In the genomic region with DNA sequence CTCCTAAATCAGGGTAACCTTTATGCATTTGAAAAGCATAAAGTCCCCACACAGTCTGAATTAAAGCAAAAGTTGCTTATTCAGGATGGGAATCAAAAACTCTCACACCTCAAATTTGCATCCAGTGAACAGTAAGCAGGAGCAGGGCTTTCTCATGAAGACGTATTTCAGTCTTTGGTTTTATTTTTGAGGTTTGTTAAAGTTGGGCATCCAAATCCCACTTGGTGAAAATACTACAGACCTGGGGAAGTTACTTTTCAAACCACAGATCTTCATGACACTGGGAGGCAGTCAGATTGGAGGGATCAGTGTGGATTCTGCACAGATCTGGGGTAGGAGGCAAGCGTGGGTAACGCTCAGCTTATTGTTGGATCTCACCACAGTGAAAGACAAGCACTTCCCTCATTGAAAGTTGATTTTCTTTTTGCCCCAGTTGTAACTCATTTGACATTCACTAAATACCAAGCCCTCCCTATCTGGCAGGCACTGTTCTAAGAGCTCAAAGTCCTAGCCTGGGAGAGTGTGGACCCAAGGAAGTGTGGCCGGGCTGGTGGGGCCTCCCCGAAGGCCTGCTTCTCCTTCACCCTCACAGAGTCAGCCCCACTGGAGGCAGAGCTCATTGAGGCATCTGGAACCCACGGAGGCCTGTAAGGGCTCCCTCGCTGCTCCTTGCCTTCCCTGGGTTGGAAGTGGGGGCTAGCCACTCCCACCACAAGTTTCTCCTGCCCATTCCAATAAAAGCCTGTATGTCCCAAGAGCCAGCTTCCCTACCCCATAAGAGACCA, we compare ENCODE assay signal across 8 cellular contexts. TPM values are rescaled to one million over a fixed set of nuclear protein-coding genes. Genes with fewer than 3 reads are reported as not detected.
DNase-seq lines count a peak whose midpoint lies in the region; ATAC-seq and TF ChIP-seq lines count a peak whose summit lies in the region.

No MANE protein-coding gene starts in this region.

- H3K27me3 Mint-ChIP-seq in naive thymus-derived CD4-positive, alpha-beta T cell: peaks cover 0 to 2% (median 0%) of the 10 kb centered on the region in 5 donors

- TF ChIP-seq CTCF in AG09309 (IDR thresholded peaks at IDR 0.05; ENCODE audit: control insufficient read depth, insufficient read depth, low read depth, low read length, missing control alignments): no peak

- CTCF ChIA-PET in naive thymus-derived CD4-positive, alpha-beta T cell (lab: Charles Lee): interaction anchor here (0.6 to 1.9 kb wide), 7 partner anchors 8 to 267 kb away, joined by 3 to 10 read pairs (median 5); no protein-coding TSS in a partner anchor

- ATAC-seq in naive thymus-derived CD4-positive, alpha-beta T cell: no peak
- ATAC-seq in GM19452 (IDR thresholded peaks at IDR 0.05; ENCODE audit: unreplicated experiment) (no peak), GM19023 (IDR thresholded peaks at IDR 0.05; ENCODE audit: unreplicated experiment) (no peak)

- H3K27me3 ChIP-seq in MG63: no peaks in the 10 kb centered on the region
- no peaks in the 10 kb centered on the region for H3K27me3 ChIP-seq in duodenal mucosa (ENCODE audit: control insufficient read depth in 1 of 2, insufficient read depth in 2 of 2, low read length in 2 of 2)
- no peaks in the 10 kb centered on the region for H3K27me3 ChIP-seq in naive thymus-derived CD4-positive, alpha-beta T cell (ENCODE audit: control insufficient read depth in 2 of 2, insufficient read depth in 2 of 2, low read length in 2 of 2)

- intact Hi-C loops in naive thymus-derived CD4-positive, alpha-beta T cell (cut with micrococcal nuclease): loop anchor here (1.0 kb wide), 6 partner anchors 11 to 171 kb away; partner anchors contain the start of genes DET1 (in 2 of the 2), MRPL46 (in 2 of the 2) and MRPS11 (in 2 of the 2)

- peak overlapping the region; percentile 46 for H3K4me3 ChIP-seq in AG09309 (ENCODE audit: control insufficient read depth, low read depth, low read length)
- peak overlapping the region; percentile 48 for H3K4me3 ChIP-seq in MG63
- peak overlapping the region; percentile 61 to 63 for H3K4me3 ChIP-seq in duodenal mucosa (ENCODE audit: low read depth in 1 of 2, low read length in 2 of 2)
- H3K4me3 ChIP-seq in naive thymus-derived CD4-positive, alpha-beta T cell (ENCODE audit: low read length): peak overlapping the region; percentile 59

- peak overlapping the region; percentile 96 for H3K27ac ChIP-seq in duodenal mucosa (ENCODE audit: low read depth, low read length)
- H3K27ac ChIP-seq in naive thymus-derived CD4-positive, alpha-beta T cell (ENCODE audit: low read depth, low read length): peak overlapping the region; percentile 99

- peaks cover 0 to 4% (median 0%) of the 10 kb centered on the region in 11 donors for H3K9me3 Mint-ChIP-seq in naive thymus-derived CD4-positive, alpha-beta T cell

- peaks cover 40 to 45% of the 10 kb centered on the region in 2 donors for H3K4me1 ChIP-seq in duodenal mucosa (ENCODE audit: control insufficient read depth in 1 of 2, insufficient read depth in 2 of 2, low read length in 2 of 2)
- peaks cover 80 to 83% of the 10 kb centered on the region in 2 donors for H3K4me1 ChIP-seq in naive thymus-derived CD4-positive, alpha-beta T cell (ENCODE audit: control insufficient read depth in 2 of 2, insufficient read depth in 2 of 2, low read length in 2 of 2)

- DNase-seq in AG09309 (ENCODE audit: low read depth) (no peak), MG63 (no peak), GDM1 (lab: John Stamatoyannopoulos, UW) (no peak), hepatic stellate cell (ENCODE audit: low spot score) (no peak)
- peak in 1 of 9 donors; percentile 33 for DNase-seq in naive thymus-derived CD4-positive, alpha-beta T cell

- peaks cover 0 to 40% (median 25%) of the 10 kb centered on the region in 5 donors for H3K36me3 Mint-ChIP-seq in naive thymus-derived CD4-positive, alpha-beta T cell

- H3K9ac ChIP-seq in duodenal mucosa (ENCODE audit: low read depth in 1 of 2, low read length in 2 of 2): peak overlapping the region; percentile 89 to 90

- H3K4me1 Mint-ChIP-seq in naive thymus-derived CD4-positive, alpha-beta T cell: peaks cover 59 to 89% (median 82%) of the 10 kb centered on the region in 7 donors

- peak overlapping the region; percentile 96 to 100 (median 98) for H3K27ac Mint-ChIP-seq in naive thymus-derived CD4-positive, alpha-beta T cell

- POLR2A ChIA-PET in naive thymus-derived CD4-positive, alpha-beta T cell (lab: Charles Lee): interaction anchor here (0.8 to 1.4 kb wide), 6 partner anchors 25 to 450 kb away, joined by 3 to 11 read pairs (median 4); partner anchors contain the start of genes ABHD2, MRPL46 and MRPS11

- H3K36me3 ChIP-seq in MG63: peaks cover 18% of the 10 kb centered on the region
- peaks cover 0 to 2% of the 10 kb centered on the region in 2 donors for H3K36me3 ChIP-seq in duodenal mucosa (ENCODE audit: control insufficient read depth in 1 of 2, insufficient read depth in 2 of 2, low read length in 2 of 2)
- peaks cover 0 to 9% (median 3%) of the 10 kb centered on the region in 3 experiments for H3K36me3 ChIP-seq in naive thymus-derived CD4-positive, alpha-beta T cell (ENCODE audit: control insufficient read depth in 2 of 3, insufficient read depth in 3 of 3, low read length in 3 of 3)

- H3K4me3 Mint-ChIP-seq in naive thymus-derived CD4-positive, alpha-beta T cell: peak overlapping the region; percentile 83 to 99 (median 94)

- no peaks in the 10 kb centered on the region for H3K9me3 ChIP-seq in MG63
- H3K9me3 ChIP-seq in duodenal mucosa (ENCODE audit: control insufficient read depth in 1 of 2, low read length in 2 of 2): no peaks in the 10 kb centered on the region
- H3K9me3 ChIP-seq in naive thymus-derived CD4-positive, alpha-beta T cell (ENCODE audit: control insufficient read depth in 2 of 3, low read length in 3 of 3): no peaks in the 10 kb centered on the region

RNA-seq across cellular contexts. Expression of gene ISG20, which starts 0.8 kb away (rescaled TPM):
- total RNA-seq in MG63 (2014; rRNA removed; shearing (Covaris generic); ENCODE audit: low replicate concordance): 19.2 TPM in 1 of 2 replicates, not detected in the other
- 100 to 1,000 TPM in 4 of 5 experiments, 10 to 100 TPM in 1; 92.5 to 160 (median 149) TPM for total RNA-seq in naive thymus-derived CD4-positive, alpha-beta T cell
- 100 to 1,000 TPM; 344 to 415 TPM for polyA plus RNA-seq in naive thymus-derived CD4-positive, alpha-beta T cell

RNA-seq across cellular contexts. Expression of gene AEN, which starts 16.9 kb away (rescaled TPM):
- 33.5 and 48.4 TPM in 2 replicates for total RNA-seq in MG63 (2014; rRNA removed; shearing (Covaris generic); ENCODE audit: low replicate concordance)
- 10 to 100 TPM; 29.6 to 52.1 (median 44.2) TPM for total RNA-seq in naive thymus-derived CD4-positive, alpha-beta T cell
- 10 to 100 TPM; 20.2 to 31.7 TPM for polyA plus RNA-seq in naive thymus-derived CD4-positive, alpha-beta T cell
